Comparison of ENCODE assay signal across 9 cellular contexts in genomic region chr3:35908366-35909232, GRCh38.
DNase-seq lines count a peak whose midpoint lies in the region; ATAC-seq and TF ChIP-seq lines count a peak whose summit lies in the region.
"Had no signal": no experiment of that assay in that cellular context is flagged by ENCODE, and none has a peak within 500 bp of the region (broad histone marks: within the 10 kb centered on the region; RNA-seq: fewer than 3 reads in every experiment).

No MANE protein-coding gene starts in this region.

- peak; percentile 85 for ATAC-seq in GM19455 (IDR thresholded peaks at IDR 0.05; ENCODE audit: unreplicated experiment)
- ATAC-seq in Right ventricle myocardium superior (ENCODE audit: poor library complexity): peak; percentile 76
- ATAC-seq: activated naive CD4-positive, alpha-beta T cell treated with anti-CD3 and anti-CD28 coated beads, Interleukin-2, amount 50 U/mL, for 72 hours had no signal

- no peak overlapping the region; the same call in 1 of the 2 replicates for H2AFZ ChIP-seq in OCI-LY7 (ENCODE audit: low read length)

- 29% methylated on average over 9 of the region's 9 CpGs for WGBS in prostate gland

- CTCF ChIA-PET in OCI-LY7 (lab: Charles Lee; ENCODE audit: unreplicated experiment): interaction anchor here (1.0 to 1.4 kb wide), 2 partner anchors 15 to 52 kb away, joined by 4 to 5 read pairs; no protein-coding TSS in a partner anchor

- H3K79me2 ChIP-seq in OCI-LY7 (ENCODE audit: insufficient read depth, low read depth, low read length): no peaks in the 10 kb centered on the region

- H3K4me1 ChIP-seq in OCI-LY7 (ENCODE audit: insufficient read depth, low read length, poor library complexity, severe bottlenecking): no peaks in the 10 kb centered on the region
- no peaks in the 10 kb centered on the region for H3K4me1 ChIP-seq in prostate gland (replicated peaks)

- intact Hi-C loops in OCI-LY7 (cut with micrococcal nuclease; ENCODE audit: unreplicated experiment) (loop anchor here (10.0 kb wide), 1 partner anchor 244 kb away; no protein-coding TSS in a partner anchor), Right ventricle myocardium superior (cut with DNase I) (no loop called here), prostate gland (cut with DNase I) (loop anchor here (5.0 kb wide), 1 partner anchor 1926 kb away; no protein-coding TSS in a partner anchor)

- POLR2A ChIA-PET in OCI-LY7 (lab: Charles Lee): interaction anchor here (0.5 to 1.8 kb wide), 11 partner anchors 16 to 1782 kb away, joined by 3 to 4 read pairs (median 3); no protein-coding TSS in a partner anchor

- H3K9me2 ChIP-seq in OCI-LY7 (ENCODE audit: insufficient read depth, low read length): no peaks in the 10 kb centered on the region; the same call in 1 of the 2 replicates

- H4K20me1 ChIP-seq in OCI-LY7 (ENCODE audit: insufficient read depth, low read length): no peaks in the 10 kb centered on the region

- H3K27ac ChIP-seq in OCI-LY7 (ENCODE audit: low read depth, low read length, poor library complexity, severe bottlenecking) (no peak overlapping the region), prostate gland (no peak overlapping the region)

- BruUV-seq in OCI-LY7 (replicated peaks; lab: Mats Ljungman, UMichigan): no TSS peak

- no peak for TF ChIP-seq POLR2A in prostate gland (IDR thresholded peaks at IDR 0.05)

- H3K9me3 ChIP-seq in OCI-LY7 (ENCODE audit: low read length) (no peaks in the 10 kb centered on the region), prostate gland (no peaks in the 10 kb centered on the region)

- H3K36me3 ChIP-seq in OCI-LY7 (ENCODE audit: insufficient read depth, low read length) (no peaks in the 10 kb centered on the region), prostate gland (no peaks in the 10 kb centered on the region)

- no peak overlapping the region for H3K4me2 ChIP-seq in OCI-LY7 (ENCODE audit: low read length)

- peak; percentile 94 for TF ChIP-seq CTCF in OCI-LY7 (conservative IDR thresholded peaks at IDR 0.05; ENCODE audit: low read length)
- peak; percentile 36 to 58 (median 47) for TF ChIP-seq CTCF in prostate gland (IDR thresholded peaks at IDR 0.05)

- DNase-seq in DMS114 treated with DMSO at 0.1 percent for 48 hours (lab: John Stamatoyannopoulos, UW; ENCODE audit: unreplicated experiment): peak; percentile 38
- DNase-seq in HT-29 (ENCODE audit: low spot score): peak; percentile 81
- peak; percentile 76 for DNase-seq in OCI-LY7 (ENCODE audit: low spot score)
- peak; percentile 8 for DNase-seq in activated naive CD4-positive, alpha-beta T cell treated with Interleukin-2 at 50 U/mL for 16 hours
- DNase-seq in Right ventricle myocardium superior: peak; percentile 44
- peak; percentile 20 for DNase-seq in prostate gland (ENCODE audit: low spot score)
- no peak for DNase-seq in NCI-H2227 (lab: John Stamatoyannopoulos, UW; ENCODE audit: unreplicated experiment)

- no peak overlapping the region for H3K4me3 ChIP-seq in OCI-LY7 (ENCODE audit: low read depth, low read length, poor library complexity, severe bottlenecking)
- no peak overlapping the region for H3K4me3 ChIP-seq in prostate gland

- no peaks in the 10 kb centered on the region for H3K27me3 ChIP-seq in prostate gland (replicated peaks; ENCODE audit: insufficient read depth)
